Comparison of ENCODE assay signal across 9 cellular contexts in genomic region chr3:129003578-129004112, GRCh38. TPM values are rescaled to one million over a fixed set of nuclear protein-coding genes. Genes with fewer than 3 reads are reported as not detected.
A peak's percentile ranks its signal among the peaks of the same experiment; 100 is the strongest.
DNase-seq lines count a peak whose midpoint lies in the region; ATAC-seq and TF ChIP-seq lines count a peak whose summit lies in the region.
"Had no signal": no experiment of that assay in that cellular context is flagged by ENCODE, and none has a peak within 500 bp of the region (broad histone marks: within the 10 kb centered on the region; RNA-seq: fewer than 3 reads in every experiment).

No MANE protein-coding gene starts in this region.

- no peaks in the 10 kb centered on the region for H3F3A ChIP-seq in OCI-LY1 (ENCODE audit: insufficient read depth, low read length)

- H3K36me3 ChIP-seq in ES-I3 (ENCODE audit: insufficient read depth, low read length) (no peaks in the 10 kb centered on the region), OCI-LY1 (ENCODE audit: insufficient read depth, low read length) (no peaks in the 10 kb centered on the region), lower lobe of right lung (no peaks in the 10 kb centered on the region)
- H3K36me3 ChIP-seq: cardiac muscle cell had no signal

- no peak overlapping the region for H2AFZ ChIP-seq in OCI-LY1 (ENCODE audit: low read length)

- ATAC-seq in activated naive CD8-positive, alpha-beta T cell treated with anti-CD3 and anti-CD28 coated beads, Interleukin-2, amount 10 ng/mL, durations not matched to agents 7 days and 5 days (ENCODE audit: low read depth): peak; percentile 70
- ATAC-seq in lower lobe of right lung: peak; percentile 79 to 83
- no peak for ATAC-seq in HG03439 (IDR thresholded peaks at IDR 0.05; ENCODE audit: unreplicated experiment)
- no peak for ATAC-seq in HG02973 (IDR thresholded peaks at IDR 0.05; ENCODE audit: unreplicated experiment)

- H3K27ac ChIP-seq in OCI-LY1 (ENCODE audit: low read depth, low read length, poor library complexity, severe bottlenecking) (no peak overlapping the region), lower lobe of right lung (peak overlapping the region; percentile 77)
- H3K27ac ChIP-seq: cardiac muscle cell had no signal

- DNase-seq in activated naive CD8-positive, alpha-beta T cell treated with anti-CD3 and anti-CD28 coated beads, Interleukin-2, amount 10 ng/mL, durations not matched to agents 7 days and 5 days: peak; percentile 73
- DNase-seq in lower lobe of right lung (peak; percentile 80), SIG-M5 treated with dmso at 0.1 percent for 504 hours (lab: John Stamatoyannopoulos, UW; ENCODE audit: unreplicated experiment) (no peak), GM10248 (ENCODE audit: extremely low spot score) (no peak)

- POLR2A ChIA-PET in activated naive CD8-positive, alpha-beta T cell treated with anti-CD3 and anti-CD28 coated beads, Interleukin-2, amount 10 ng/mL, durations not matched to agents 7 days and 5 days (lab: Charles Lee): interaction anchor here (1.0 to 7.2 kb wide), 6 partner anchors 9 to 246 kb away, joined by 3 to 53 read pairs (median 6); partner anchors contain the start of genes CFAP92, COPG1 and RAB43
- POLR2A ChIA-PET in GM10248 (lab: Yijun Ruan, JAX): no interaction called here

- H3K36me3 Mint-ChIP-seq in activated naive CD8-positive, alpha-beta T cell treated with anti-CD3 and anti-CD28 coated beads, Interleukin-2, amount 10 ng/mL, durations not matched to agents 7 days and 5 days: peaks cover 1% of the 10 kb centered on the region

- TF ChIP-seq CTCF in OCI-LY1 (IDR thresholded peaks at IDR 0.05; ENCODE audit: low read length) (peak; percentile 28), lower lobe of right lung (IDR thresholded peaks at IDR 0.05) (no peak), GM10248 (IDR thresholded peaks at IDR 0.05; ENCODE audit: control extremely low read depth, extremely low read depth, low read depth, missing control alignments) (no peak)

- H4K20me1 ChIP-seq in OCI-LY1 (ENCODE audit: insufficient read depth, low read length): no peaks in the 10 kb centered on the region

- H3K4me3 Mint-ChIP-seq in activated naive CD8-positive, alpha-beta T cell treated with anti-CD3 and anti-CD28 coated beads, Interleukin-2, amount 10 ng/mL, durations not matched to agents 7 days and 5 days: peak overlapping the region; percentile 61

- no peaks in the 10 kb centered on the region for H3K9me3 Mint-ChIP-seq in activated naive CD8-positive, alpha-beta T cell treated with anti-CD3 and anti-CD28 coated beads, Interleukin-2, amount 10 ng/mL, durations not matched to agents 7 days and 5 days

- H3K27me3 ChIP-seq in OCI-LY1 (ENCODE audit: insufficient read depth, low read length) (peaks cover 4% of the 10 kb centered on the region; the same call in 1 of the 2 replicates), lower lobe of right lung (ENCODE audit: low read depth) (peaks cover 44% of the 10 kb centered on the region)

- peaks cover 37% of the 10 kb centered on the region for H3K27me3 Mint-ChIP-seq in activated naive CD8-positive, alpha-beta T cell treated with anti-CD3 and anti-CD28 coated beads, Interleukin-2, amount 10 ng/mL, durations not matched to agents 7 days and 5 days

- H3K4me2 ChIP-seq in OCI-LY1 (ENCODE audit: low read length): peak overlapping the region; percentile 66

- H3K4me3 ChIP-seq in OCI-LY1 (ENCODE audit: low read depth, low read length, poor library complexity, severe bottlenecking): peak overlapping the region; percentile 52
- H3K4me3 ChIP-seq in lower lobe of right lung: peak overlapping the region; percentile 75
- H3K4me3 ChIP-seq: cardiac muscle cell had no signal

- peak overlapping the region; percentile 32 for H3K27ac Mint-ChIP-seq in activated naive CD8-positive, alpha-beta T cell treated with anti-CD3 and anti-CD28 coated beads, Interleukin-2, amount 10 ng/mL, durations not matched to agents 7 days and 5 days

- H3K9me2 ChIP-seq in OCI-LY1 (ENCODE audit: low read depth, low read length): no peaks in the 10 kb centered on the region

- H3K4me1 ChIP-seq in ES-I3 (ENCODE audit: insufficient read depth, low read length) (peaks cover 6% of the 10 kb centered on the region), OCI-LY1 (ENCODE audit: insufficient read depth, low read length, severe bottlenecking) (peaks cover 9% of the 10 kb centered on the region), lower lobe of right lung (peaks cover 78% of the 10 kb centered on the region)

- peaks cover 30% of the 10 kb centered on the region for H3K4me1 Mint-ChIP-seq in activated naive CD8-positive, alpha-beta T cell treated with anti-CD3 and anti-CD28 coated beads, Interleukin-2, amount 10 ng/mL, durations not matched to agents 7 days and 5 days

- CTCF ChIA-PET in GM10248 (lab: Yijun Ruan, JAX): interaction anchor here (1.0 kb wide), 1 partner anchor 9 kb away, joined by 3 read pairs; the partner anchor contains the start of gene CFAP92

- intact Hi-C loops in lower lobe of right lung (cut with DNase I): no loop called here

- no peaks in the 10 kb centered on the region; the same call in 1 of the 2 replicates for H3K9me3 ChIP-seq in ES-I3 (ENCODE audit: control insufficient read depth, insufficient read depth, low read length)
- no peaks in the 10 kb centered on the region for H3K9me3 ChIP-seq in OCI-LY1 (ENCODE audit: low read length)
- H3K9me3 ChIP-seq in lower lobe of right lung: no peaks in the 10 kb centered on the region

- H3K9ac ChIP-seq in ES-I3 (ENCODE audit: low read depth, low read length) (peak overlapping the region; percentile 43; the same call in 1 of the 2 replicates), OCI-LY1 (ENCODE audit: low read length) (peak overlapping the region; percentile 16; the same call in 1 of the 2 replicates)

- H3K79me2 ChIP-seq in OCI-LY1 (ENCODE audit: insufficient read depth, low read length): no peaks in the 10 kb centered on the region

RNA-seq across cellular contexts. Expression of gene EFCC1, which starts 2.5 kb away (rescaled TPM):
- total RNA-seq in activated naive CD8-positive, alpha-beta T cell treated with anti-CD3 and anti-CD28 coated beads, Interleukin-2, amount 10 ng/mL, durations not matched to agents 7 days and 5 days: under 1 TPM; 0.14 to 0.23 TPM
- 12.1 TPM for total RNA-seq in lower lobe of right lung
- total RNA-seq: cardiac muscle cell had no signal

RNA-seq across cellular contexts. Expression of gene CFAP92, which starts 9.8 kb away (rescaled TPM):
- total RNA-seq in activated naive CD8-positive, alpha-beta T cell treated with anti-CD3 and anti-CD28 coated beads, Interleukin-2, amount 10 ng/mL, durations not matched to agents 7 days and 5 days: under 1 TPM in 1 of 2 experiments, not detected in 1; 0.22 TPM
- total RNA-seq in lower lobe of right lung: 2.0 TPM

RNA-seq across cellular contexts. Expression of gene GP9, which starts 56.9 kb away (rescaled TPM):
- not detected for total RNA-seq in activated naive CD8-positive, alpha-beta T cell treated with anti-CD3 and anti-CD28 coated beads, Interleukin-2, amount 10 ng/mL, durations not matched to agents 7 days and 5 days
- total RNA-seq in lower lobe of right lung: 2.6 TPM
- total RNA-seq: cardiac muscle cell had no signal

Comparison
In these comparisons a context has a peak if more than half of its experiments do, and no peak if none do; other contexts are left out.
1. ATAC-seq: peak in activated naive CD8-positive, alpha-beta T cell treated with anti-CD3 and anti-CD28 coated beads, Interleukin-2, amount 10 ng/mL, durations not matched to agents 7 days and 5 days (single experiment) and lower lobe of right lung (2 of 2); none in HG03439 (single experiment) and HG02973 (single experiment).
2. DNase-seq: peak in activated naive CD8-positive, alpha-beta T cell treated with anti-CD3 and anti-CD28 coated beads, Interleukin-2, amount 10 ng/mL, durations not matched to agents 7 days and 5 days (single experiment) and lower lobe of right lung (single experiment); none in SIG-M5 treated with dmso at 0.1 percent for 504 hours (single experiment) and GM10248 (single experiment).
3. RNA of gene EFCC1, which starts 2.5 kb away (total RNA-seq): 12.1 TPM in lower lobe of right lung (single experiment); 0.14 to 0.23 TPM in activated naive CD8-positive, alpha-beta T cell treated with anti-CD3 and anti-CD28 coated beads, Interleukin-2, amount 10 ng/mL, durations not matched to agents 7 days and 5 days; every median in the first group is over 10 times any median in the second.